9 cellular contexts compared by ENCODE assay signal in the genomic region with DNA sequence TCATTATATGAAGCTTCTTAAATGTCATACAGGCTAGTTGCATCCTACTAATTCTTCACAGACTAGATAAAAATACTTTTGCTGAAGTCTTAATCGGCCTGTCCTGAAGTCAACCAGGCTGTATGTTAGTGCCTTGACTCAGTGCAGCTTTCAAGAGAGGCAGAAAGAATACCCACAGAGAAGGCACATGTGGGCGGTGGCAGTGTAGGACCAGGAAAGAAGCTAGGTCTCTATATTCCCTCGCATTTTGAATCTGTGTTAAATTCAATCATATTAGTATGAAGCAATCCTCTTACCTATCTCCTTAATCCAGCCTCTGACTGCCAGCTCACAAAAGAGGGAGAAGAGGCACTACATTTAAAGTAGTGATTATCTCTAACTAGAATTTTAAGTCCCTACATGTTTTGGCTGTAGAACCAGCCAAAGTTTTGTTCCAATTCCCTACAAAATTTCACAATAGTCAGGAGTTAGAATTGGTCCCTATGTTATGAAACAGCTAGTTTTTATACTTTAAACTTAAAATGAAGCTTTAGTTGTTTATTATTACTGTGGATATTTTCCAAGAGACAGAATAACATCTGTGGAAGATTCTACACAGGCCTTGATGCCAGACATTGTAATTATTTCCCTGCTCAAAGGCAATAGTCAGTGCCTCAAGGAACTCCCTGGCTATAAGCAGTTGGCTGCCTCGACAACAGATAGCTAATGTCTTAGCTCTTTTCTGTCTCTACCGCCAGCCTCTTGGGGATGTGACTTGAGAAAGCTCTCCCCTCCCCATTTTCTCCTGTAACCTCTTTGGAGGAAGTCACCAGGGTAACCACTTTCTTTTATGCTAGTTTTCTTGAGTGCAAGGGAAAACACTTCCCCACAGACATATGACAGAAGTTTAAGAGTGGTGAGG. TPM values are rescaled to one million over a fixed set of nuclear protein-coding genes. Genes with fewer than 3 reads are reported as not detected.
DNase-seq lines count a peak whose midpoint lies in the region; ATAC-seq and TF ChIP-seq lines count a peak whose summit lies in the region.
"Had no signal": no experiment of that assay in that cellular context is flagged by ENCODE, and none has a peak within 500 bp of the region (broad histone marks: within the 10 kb centered on the region; RNA-seq: fewer than 3 reads in every experiment).

No MANE protein-coding gene starts in this region.

- H3K9me3 ChIP-seq in spleen: no peaks in the 10 kb centered on the region

- no peaks in the 10 kb centered on the region for H3K9me3 Mint-ChIP-seq in T-helper 1 cell treated with Interleukin-12 subunit alpha and Interleukin-12 subunit beta and Interleukin-4 antibody, amounts not matched to agents 30 μg/mL and 1 μg/mL, for 36 hours

- peak overlapping the region; percentile 61 for H3K4me3 Mint-ChIP-seq in T-helper 1 cell treated with Interleukin-12 subunit alpha and Interleukin-12 subunit beta and Interleukin-4 antibody, amounts not matched to agents 30 μg/mL and 1 μg/mL, for 36 hours

- H3K4me1 ChIP-seq in spleen: peaks cover 24 to 99% (median 79%) of the 10 kb centered on the region in 6 donors

- no peak for ATAC-seq in GM18520 (IDR thresholded peaks at IDR 0.05; ENCODE audit: unreplicated experiment)
- ATAC-seq in HG03175 (IDR thresholded peaks at IDR 0.05; ENCODE audit: unreplicated experiment): no peak

- H3K27ac Mint-ChIP-seq in T-helper 1 cell treated with Interleukin-12 subunit alpha and Interleukin-12 subunit beta and Interleukin-4 antibody, amounts not matched to agents 30 μg/mL and 1 μg/mL, for 36 hours: peak overlapping the region; percentile 83

- no peak for TF ChIP-seq POLR2A in spleen (IDR thresholded peaks at IDR 0.05)

- peaks cover 80% of the 10 kb centered on the region for H3K4me1 Mint-ChIP-seq in T-helper 1 cell treated with Interleukin-12 subunit alpha and Interleukin-12 subunit beta and Interleukin-4 antibody, amounts not matched to agents 30 μg/mL and 1 μg/mL, for 36 hours (ENCODE audit: low read depth)

- no peak for TF ChIP-seq CTCF in GM12865 (IDR thresholded peaks at IDR 0.05; ENCODE audit: insufficient read depth, low read depth, low read length, missing control alignments)
- no peak for TF ChIP-seq CTCF in fibroblast of pulmonary artery (IDR thresholded peaks at IDR 0.05; ENCODE audit: low read length, missing control alignments)
- no peak for TF ChIP-seq CTCF in spleen (IDR thresholded peaks at IDR 0.05 in 8 of 11, conservative IDR thresholded peaks at IDR 0.05 in 3 of 11)

- H3K27me3 Mint-ChIP-seq in T-helper 1 cell treated with Interleukin-12 subunit alpha and Interleukin-12 subunit beta and Interleukin-4 antibody, amounts not matched to agents 30 μg/mL and 1 μg/mL, for 36 hours (ENCODE audit: low read depth): no peaks in the 10 kb centered on the region

- DNase-seq in GM12865 (ENCODE audit: low read depth) (peak; percentile 35), fibroblast of pulmonary artery (ENCODE audit: low read depth) (peak; percentile 70), spleen (no peak), cortex of kidney (lab: John Stamatoyannopoulos, UW) (no peak), HPDE6-E6E7 (ENCODE audit: extremely low spot score) (no peak)
- DNase-seq: NCI-H446 had no signal

- intact Hi-C loops in spleen (cut with DNase I; ENCODE audit: low total_unique reads): no loop called here

- H3K4me3 ChIP-seq in GM12865 (ENCODE audit: low read depth, low read length) (no peak overlapping the region), fibroblast of pulmonary artery (replicated peaks; ENCODE audit: low read depth, low read length) (no peak overlapping the region), spleen (no peak overlapping the region)

- H3K27me3 ChIP-seq in spleen (replicated peaks in 1 of 7): no peaks in the 10 kb centered on the region

- H3K36me3 Mint-ChIP-seq in T-helper 1 cell treated with Interleukin-12 subunit alpha and Interleukin-12 subunit beta and Interleukin-4 antibody, amounts not matched to agents 30 μg/mL and 1 μg/mL, for 36 hours (ENCODE audit: low read depth): peaks cover 36% of the 10 kb centered on the region

- 60 to 69% (median 63%) methylated on average over 5 of the region's 5 CpGs for WGBS in spleen, 5 donors

- peak overlapping the region in 7 of 8 donors; percentile 17 to 86 (median 55) for H3K27ac ChIP-seq in spleen

- H3K36me3 ChIP-seq in spleen: no peaks in the 10 kb centered on the region

RNA-seq across cellular contexts. Expression of gene CRTC3, which starts 31.9 kb away (rescaled TPM):
- 10 to 100 TPM; 34.8 to 51.2 (median 46.2) TPM for total RNA-seq in spleen
- 10 to 100 TPM in 1 of 3 donors, 1 to 10 TPM in 2; 7.7 to 11.6 (median 8.5) TPM for polyA plus RNA-seq in spleen

Comparison
In these comparisons a context has a peak if more than half of its experiments do, and no peak if none do; other contexts are left out.
1. DNase-seq: peak in GM12865 (single experiment) and fibroblast of pulmonary artery (single experiment); none in spleen (single experiment), cortex of kidney (single experiment) and HPDE6-E6E7 (single experiment).